13 cellular contexts compared by ENCODE assay signal in the genomic region with DNA sequence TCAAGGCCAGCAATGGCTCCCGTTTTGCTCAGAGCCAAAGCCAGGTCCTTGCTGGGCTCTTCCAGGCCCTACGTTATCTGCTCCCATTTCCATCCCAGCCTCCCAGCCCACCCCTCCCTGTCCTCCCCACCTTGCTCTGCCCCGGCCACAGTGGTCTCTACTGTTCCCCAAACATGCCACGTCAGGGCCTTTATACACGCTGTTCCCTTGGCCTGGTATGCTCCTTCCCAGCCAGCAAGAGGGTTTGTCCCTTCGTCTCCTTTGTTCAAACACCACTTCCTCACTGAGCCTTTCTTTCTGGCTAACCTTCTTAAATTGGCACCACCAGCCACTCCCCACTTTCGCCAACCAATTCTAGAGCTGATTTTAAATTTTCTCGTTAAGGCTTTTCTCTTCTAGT. TPM values are rescaled to one million over a fixed set of nuclear protein-coding genes. Genes with fewer than 3 reads are reported as not detected.
DNase-seq lines count a peak whose midpoint lies in the region; ATAC-seq, FAIRE-seq and TF ChIP-seq lines count a peak whose summit lies in the region.
"Had no signal": no experiment of that assay in that cellular context is flagged by ENCODE, and none has a peak within 500 bp of the region (broad histone marks: within the 10 kb centered on the region; RNA-seq: fewer than 3 reads in every experiment).

No MANE protein-coding gene starts in this region.

- H3K36me3 Mint-ChIP-seq in chondrocyte (ENCODE audit: low read depth) (peaks cover 5% of the 10 kb centered on the region), natural killer cell (no peaks in the 10 kb centered on the region), WTC11 (no peaks in the 10 kb centered on the region)

- no TSS peak for BruUV-seq in HepG2 (replicated peaks; lab: Mats Ljungman, UMichigan)

- H3K79me2 ChIP-seq in HepG2 (ENCODE audit: insufficient read depth, low read length): no peaks in the 10 kb centered on the region

- in situ Hi-C loops in HepG2 (cut with HindIII; ENCODE audit: extremely low pct_ligation_motif_present, low pct_unique_long_range_greater_than_20kb): no loop called here

- POLR2A ChIA-PET in HepG2 (lab: Yijun Ruan, JAX) (no interaction called here), WTC11 (lab: Charles Lee) (no interaction called here)

- TF ChIP-seq EP300 in HepG2 (IDR thresholded peaks at IDR 0.05; ENCODE audit: low read depth in 2 of 2, low read length in 2 of 2) (no peak), HepG2 (CRISPR knock-in tag; IDR thresholded peaks at IDR 0.05; ENCODE audit: borderline replicate concordance) (no peak)

- H3K27me3 Mint-ChIP-seq in chondrocyte (ENCODE audit: low read depth): no peaks in the 10 kb centered on the region
- H3K27me3 Mint-ChIP-seq in natural killer cell (ENCODE audit: low read depth in 2 of 2): no peaks in the 10 kb centered on the region
- peaks cover 11% of the 10 kb centered on the region for H3K27me3 Mint-ChIP-seq in WTC11 (ENCODE audit: low read depth)

- H2AFZ ChIP-seq in HepG2 (ENCODE audit: low read length): no peak overlapping the region

- TF ChIP-seq RAD21 in liver (IDR thresholded peaks at IDR 0.05) (no peak), HepG2 (CRISPR knock-in tag; IDR thresholded peaks at IDR 0.05) (no peak)

- H3K36me3 ChIP-seq in liver (ENCODE audit: control insufficient read depth in 4 of 4, insufficient read depth in 3 of 4, low read depth in 1 of 4, low read length in 3 of 4) (no peaks in the 10 kb centered on the region), HepG2 (replicated peaks in 1 of 2; ENCODE audit: control insufficient read depth in 1 of 2, insufficient read depth in 2 of 2, low read length in 2 of 2) (no peaks in the 10 kb centered on the region), uterus (no peaks in the 10 kb centered on the region)

- H3K4me1 Mint-ChIP-seq in chondrocyte (ENCODE audit: low read depth) (peaks cover 63% of the 10 kb centered on the region), natural killer cell (peaks cover 65 to 73% of the 10 kb centered on the region in 2 donors), WTC11 (peaks cover 40% of the 10 kb centered on the region)

- H3K4me1 ChIP-seq in liver (ENCODE audit: control insufficient read depth in 4 of 4, insufficient read depth in 4 of 4, low read length in 3 of 4): peaks cover 0 to 15% (median 9%) of the 10 kb centered on the region in 4 donors
- H3K4me1 ChIP-seq in HepG2 (ENCODE audit: insufficient read depth, low read length): peaks cover 9% of the 10 kb centered on the region
- peaks cover 0 to 12% of the 10 kb centered on the region in 2 donors for H3K4me1 ChIP-seq in uterus

- H3K4me3 ChIP-seq in liver (ENCODE audit: low read depth in 1 of 3, low read length in 3 of 3) (no peak overlapping the region), HepG2 (replicated peaks in 1 of 3; ENCODE audit: insufficient read depth in 1 of 3, low read depth in 2 of 3, low read length in 3 of 3) (no peak overlapping the region), uterus (no peak overlapping the region)

- H3K27me3 ChIP-seq in liver (ENCODE audit: control insufficient read depth in 4 of 4, insufficient read depth in 4 of 4, low read length in 3 of 4): no peaks in the 10 kb centered on the region
- H3K27me3 ChIP-seq in HepG2 (ENCODE audit: control insufficient read depth in 1 of 2, insufficient read depth in 2 of 2, low read length in 2 of 2): peaks cover 2 to 41% of the 10 kb centered on the region in 2 experiments; a peak in 3 of 5 replicates
- H3K27me3 ChIP-seq in uterus: no peaks in the 10 kb centered on the region

- DNase-seq in HepG2 (ENCODE audit: low spot score) (no peak), chondrocyte (ENCODE audit: low spot score) (no peak), natural killer cell (no peak), uterus (no peak), WTC11 (ENCODE audit: low spot score) (no peak), SW480 (ENCODE audit: low spot score) (no peak)
- DNase-seq: activated CD4-positive, alpha-beta T cell treated with anti-CD3 and anti-CD28 coated beads, Interleukin-2, amount 50 U/mL, for 1 hour; C1 segment of cervical spinal cord; GOT3; left colon had no signal

- H3K9ac ChIP-seq in liver (ENCODE audit: low read depth in 1 of 2, low read length in 2 of 2): no peak overlapping the region
- H3K9ac ChIP-seq in HepG2 (ENCODE audit: insufficient read depth, low read depth, low read length): no peak overlapping the region
- H3K9ac ChIP-seq: KMS-11 had no signal

- H3K27ac ChIP-seq in liver (ENCODE audit: low read depth in 1 of 2, low read length in 2 of 2) (peak overlapping the region; percentile 27 to 59), HepG2 (ENCODE audit: extremely low read length, insufficient read depth, low read length) (no peak overlapping the region), uterus (peak overlapping the region; percentile 63 to 68)
- H3K27ac ChIP-seq: KMS-11 had no signal

- peak overlapping the region; percentile 33 for H3K4me3 Mint-ChIP-seq in chondrocyte (ENCODE audit: unreplicated experiment)
- H3K4me3 Mint-ChIP-seq in natural killer cell: peak overlapping the region; percentile 47
- H3K4me3 Mint-ChIP-seq in WTC11: no peak overlapping the region

- 82% methylated on average over 8 of the region's 8 CpGs for WGBS in liver
- 35% methylated on average over 8 of the region's 8 CpGs for WGBS in HepG2 (ENCODE audit: low lambda C conversion rate)

- no peaks in the 10 kb centered on the region for H3K9me3 ChIP-seq in liver (ENCODE audit: control insufficient read depth in 4 of 4, low read length in 3 of 4)
- no peaks in the 10 kb centered on the region for H3K9me3 ChIP-seq in HepG2 (ENCODE audit: low read length)
- no peaks in the 10 kb centered on the region for H3K9me3 ChIP-seq in uterus

- intact Hi-C loops in HepG2 (cut with micrococcal nuclease; ENCODE audit: unreplicated experiment): no loop called here
- intact Hi-C loops in natural killer cell (cut with micrococcal nuclease): no loop called here
- intact Hi-C loops in uterus (cut with DNase I; ENCODE audit: low total_unique reads): no loop called here

- no peak for TF ChIP-seq CTCF in liver (IDR thresholded peaks at IDR 0.05; ENCODE audit: low read depth, low read length, missing input control)
- TF ChIP-seq CTCF in HepG2 (CRISPR knock-in tag; IDR thresholded peaks at IDR 0.05): no peak
- TF ChIP-seq CTCF in chondrocyte (IDR thresholded peaks at IDR 0.05): no peak
- no peak for TF ChIP-seq CTCF in natural killer cell (IDR thresholded peaks at IDR 0.05)
- TF ChIP-seq CTCF in uterus (IDR thresholded peaks at IDR 0.05): no peak
- no peak for TF ChIP-seq CTCF in WTC11 (IDR thresholded peaks at IDR 0.05)

- TF ChIP-seq POLR2A in HepG2 (IDR thresholded peaks at IDR 0.05; ENCODE audit: insufficient read depth in 1 of 2, low read depth in 2 of 2, low read length in 2 of 2): no peak
- TF ChIP-seq POLR2A in uterus (IDR thresholded peaks at IDR 0.05): no peak

- no peak for FAIRE-seq in HepG2 (lab: Jason Lieb, UNC)

- H3K27ac Mint-ChIP-seq in chondrocyte (ENCODE audit: unreplicated experiment) (peak overlapping the region; percentile 98), natural killer cell (peak overlapping the region; percentile 95 to 99), WTC11 (no peak overlapping the region)

- CTCF ChIA-PET in HepG2 (lab: Yijun Ruan, JAX; ENCODE audit: low intra/inter-chr PET ratio, low total read pairs): no interaction called here
- CTCF ChIA-PET in WTC11 (lab: Charles Lee): interaction anchor here (1.8 to 3.3 kb wide), 3 partner anchors 13 to 34 kb away, joined by 7 to 38 read pairs (median 28); partner anchors contain the start of genes CDK9 and TOR2A

- ATAC-seq in HepG2 (no peak), natural killer cell (no peak), WTC11 (no peak), GM19397 (IDR thresholded peaks at IDR 0.05; ENCODE audit: unreplicated experiment) (no peak)
- ATAC-seq: left colon had no signal

- H3K4me2 ChIP-seq in HepG2 (ENCODE audit: low read depth, low read length): no peak overlapping the region
- H3K4me2 ChIP-seq: KMS-11 had no signal

- H3K9me3 Mint-ChIP-seq in chondrocyte (ENCODE audit: low read depth) (no peaks in the 10 kb centered on the region), natural killer cell (no peaks in the 10 kb centered on the region), WTC11 (no peaks in the 10 kb centered on the region)

- no peaks in the 10 kb centered on the region for H4K20me1 ChIP-seq in HepG2 (ENCODE audit: insufficient read depth, low read length)

RNA-seq across cellular contexts. Expression of gene SH2D3C, which starts 9.8 kb away (rescaled TPM):
- total RNA-seq in liver (1 to 10 TPM; 4.8 to 5.1 TPM), HepG2 (2016; rRNA removed; fragmentation: Illumina TruSeq; extraction: Trizol) (not detected in 2 replicates), chondrocyte (2.5 to 9.9 TPM (median 9.4 TPM) in 3 replicates), natural killer cell (10 to 100 TPM; 42.8 to 86.8 (median 56.6) TPM), uterus (10 to 100 TPM in 3 of 4 donors, 1 to 10 TPM in 1; 3.6 to 38.1 (median 19.8) TPM), WTC11 (2021) (3.3 to 5.4 TPM (median 3.4 TPM) in 3 replicates)
- polyA plus RNA-seq in liver (1 to 10 TPM; 2.2 to 3.1 TPM), HepG2 (2011; rRNA removed) (not detected in 2 replicates)
- not detected in 2 replicates for total RNA-seq in HepG2 (2016; cell fraction: cytosol; rRNA removed; fragmentation: Illumina TruSeq; extraction: Trizol; ENCODE audit: low read depth)
- total RNA-seq in HepG2 (2016; cell fraction: insoluble cytoplasmic fraction; rRNA removed; fragmentation: Illumina TruSeq; extraction: Trizol): not detected in 2 replicates
- not detected in 2 replicates for total RNA-seq in HepG2 (2016; cell fraction: membrane; rRNA removed; fragmentation: Illumina TruSeq; extraction: Trizol)
- not detected in 2 replicates for total RNA-seq in HepG2 (2016; cell fraction: nucleus; rRNA removed; fragmentation: Illumina TruSeq; extraction: Trizol)
- 0.03 TPM in 1 of 2 replicates, not detected in the other for polyA plus RNA-seq in HepG2 (2011; cell fraction: cytosol; rRNA removed)
- polyA plus RNA-seq in HepG2 (2011; cell fraction: nucleus; rRNA removed): not detected in 2 replicates
- 0.19 TPM in 1 of 2 replicates, not detected in the other for polyA plus RNA-seq in HepG2 (2012)
- not detected in 2 replicates for polyA plus RNA-seq in HepG2 (2016; cell fraction: cytosol; fragmentation: Illumina TruSeq; extraction: Trizol; ENCODE audit: low read depth)
- polyA plus RNA-seq in HepG2 (2016; cell fraction: insoluble cytoplasmic fraction; fragmentation: Illumina TruSeq; extraction: Trizol; ENCODE audit: low read depth): not detected in 2 replicates
- polyA plus RNA-seq in HepG2 (2016; cell fraction: membrane; fragmentation: Illumina TruSeq; extraction: Trizol; ENCODE audit: low read depth): not detected in 2 replicates
- polyA plus RNA-seq in HepG2 (2016; cell fraction: nucleus; fragmentation: Illumina TruSeq; extraction: Trizol; ENCODE audit: insufficient read depth, low read depth): not detected in 2 replicates
- 0.20 and 0.84 TPM in 2 replicates for polyA minus RNA-seq in HepG2 (2011; rRNA and poly(A)+ RNA removed; ENCODE audit: low replicate concordance)
- polyA minus RNA-seq in HepG2 (2011; cell fraction: cytosol; rRNA and poly(A)+ RNA removed): not detected in 2 replicates
- not detected in 2 replicates for polyA minus RNA-seq in HepG2 (2011; cell fraction: nucleus; rRNA and poly(A)+ RNA removed)

RNA-seq across cellular contexts. Expression of gene CDK9, which starts 17.2 kb away (rescaled TPM):
- total RNA-seq in liver: 10 to 100 TPM; 31.8 to 41.2 TPM
- 10 to 100 TPM; 32.4 to 41.4 TPM for polyA plus RNA-seq in liver
- total RNA-seq in HepG2 (2016; rRNA removed; fragmentation: Illumina TruSeq; extraction: Trizol): 16.8 TPM in 2 replicates
- 5.3 and 6.3 TPM in 2 replicates for total RNA-seq in HepG2 (2016; cell fraction: cytosol; rRNA removed; fragmentation: Illumina TruSeq; extraction: Trizol; ENCODE audit: low read depth)
- total RNA-seq in HepG2 (2016; cell fraction: insoluble cytoplasmic fraction; rRNA removed; fragmentation: Illumina TruSeq; extraction: Trizol): 14.3 and 15.5 TPM in 2 replicates
- 13.1 and 13.7 TPM in 2 replicates for total RNA-seq in HepG2 (2016; cell fraction: membrane; rRNA removed; fragmentation: Illumina TruSeq; extraction: Trizol)
- total RNA-seq in HepG2 (2016; cell fraction: nucleus; rRNA removed; fragmentation: Illumina TruSeq; extraction: Trizol): 13.7 and 14.2 TPM in 2 replicates
- 21.5 and 26.1 TPM in 2 replicates for polyA plus RNA-seq in HepG2 (2011; rRNA removed)
- polyA plus RNA-seq in HepG2 (2011; cell fraction: cytosol; rRNA removed): 16.1 and 24.8 TPM in 2 replicates
- polyA plus RNA-seq in HepG2 (2011; cell fraction: nucleus; rRNA removed): 85.3 and 97.2 TPM in 2 replicates
- polyA plus RNA-seq in HepG2 (2012): 18.5 and 23.5 TPM in 2 replicates
- polyA plus RNA-seq in HepG2 (2016; cell fraction: cytosol; fragmentation: Illumina TruSeq; extraction: Trizol; ENCODE audit: low read depth): 7.2 and 7.8 TPM in 2 replicates
- polyA plus RNA-seq in HepG2 (2016; cell fraction: insoluble cytoplasmic fraction; fragmentation: Illumina TruSeq; extraction: Trizol; ENCODE audit: low read depth): 21.4 and 33.5 TPM in 2 replicates
- polyA plus RNA-seq in HepG2 (2016; cell fraction: membrane; fragmentation: Illumina TruSeq; extraction: Trizol; ENCODE audit: low read depth): 10.9 and 12.8 TPM in 2 replicates
- 35.3 and 35.6 TPM in 2 replicates for polyA plus RNA-seq in HepG2 (2016; cell fraction: nucleus; fragmentation: Illumina TruSeq; extraction: Trizol; ENCODE audit: insufficient read depth, low read depth)
- polyA minus RNA-seq in HepG2 (2011; rRNA and poly(A)+ RNA removed; ENCODE audit: low replicate concordance): 47.9 and 105 TPM in 2 replicates
- 13.9 and 18.8 TPM in 2 replicates for polyA minus RNA-seq in HepG2 (2011; cell fraction: cytosol; rRNA and poly(A)+ RNA removed)
- 27.6 and 29.4 TPM in 2 replicates for polyA minus RNA-seq in HepG2 (2011; cell fraction: nucleus; rRNA and poly(A)+ RNA removed)
- total RNA-seq in chondrocyte: 54.9 to 67.6 TPM (median 60.3 TPM) in 3 replicates
- total RNA-seq in natural killer cell: 100 to 1,000 TPM; 181 to 207 (median 188) TPM
- 100 to 1,000 TPM in 1 of 4 donors, 10 to 100 TPM in 3; 30.0 to 175 (median 77.4) TPM for total RNA-seq in uterus
- 106 to 111 TPM (median 107 TPM) in 3 replicates for total RNA-seq in WTC11 (2021)

RNA-seq across cellular contexts. Expression of gene TOR2A, which starts 33.6 kb away (rescaled TPM):
- 10 to 100 TPM in 1 of 2 donors, 1 to 10 TPM in 1; 5.1 to 10.8 TPM for total RNA-seq in liver
- 10 to 100 TPM; 12.9 to 14.6 TPM for polyA plus RNA-seq in liver
- 5.5 and 7.2 TPM in 2 replicates for total RNA-seq in HepG2 (2016; rRNA removed; fragmentation: Illumina TruSeq; extraction: Trizol)
- 5.2 and 7.3 TPM in 2 replicates for total RNA-seq in HepG2 (2016; cell fraction: cytosol; rRNA removed; fragmentation: Illumina TruSeq; extraction: Trizol; ENCODE audit: low read depth)
- total RNA-seq in HepG2 (2016; cell fraction: insoluble cytoplasmic fraction; rRNA removed; fragmentation: Illumina TruSeq; extraction: Trizol): 4.5 and 7.9 TPM in 2 replicates
- total RNA-seq in HepG2 (2016; cell fraction: membrane; rRNA removed; fragmentation: Illumina TruSeq; extraction: Trizol): 7.9 and 11.8 TPM in 2 replicates
- 6.0 and 8.4 TPM in 2 replicates for total RNA-seq in HepG2 (2016; cell fraction: nucleus; rRNA removed; fragmentation: Illumina TruSeq; extraction: Trizol)
- polyA plus RNA-seq in HepG2 (2011; rRNA removed): 3.5 and 4.9 TPM in 2 replicates
- polyA plus RNA-seq in HepG2 (2011; cell fraction: cytosol; rRNA removed): 3.9 and 7.0 TPM in 2 replicates
- 10.9 and 13.2 TPM in 2 replicates for polyA plus RNA-seq in HepG2 (2011; cell fraction: nucleus; rRNA removed)
- polyA plus RNA-seq in HepG2 (2012): 3.9 and 5.6 TPM in 2 replicates
- 7.5 and 14.0 TPM in 2 replicates for polyA plus RNA-seq in HepG2 (2016; cell fraction: cytosol; fragmentation: Illumina TruSeq; extraction: Trizol; ENCODE audit: low read depth)
- polyA plus RNA-seq in HepG2 (2016; cell fraction: insoluble cytoplasmic fraction; fragmentation: Illumina TruSeq; extraction: Trizol; ENCODE audit: low read depth): 8.1 and 8.2 TPM in 2 replicates
- 13.5 and 15.3 TPM in 2 replicates for polyA plus RNA-seq in HepG2 (2016; cell fraction: membrane; fragmentation: Illumina TruSeq; extraction: Trizol; ENCODE audit: low read depth)
- polyA plus RNA-seq in HepG2 (2016; cell fraction: nucleus; fragmentation: Illumina TruSeq; extraction: Trizol; ENCODE audit: insufficient read depth, low read depth): 15.9 and 17.9 TPM in 2 replicates
- polyA minus RNA-seq in HepG2 (2011; rRNA and poly(A)+ RNA removed; ENCODE audit: low replicate concordance): 5.5 and 15.6 TPM in 2 replicates
- polyA minus RNA-seq in HepG2 (2011; cell fraction: cytosol; rRNA and poly(A)+ RNA removed): 3.2 and 3.6 TPM in 2 replicates
- polyA minus RNA-seq in HepG2 (2011; cell fraction: nucleus; rRNA and poly(A)+ RNA removed): 2.4 and 3.0 TPM in 2 replicates
- total RNA-seq in chondrocyte: 6.1 to 8.1 TPM (median 6.4 TPM) in 3 replicates
- total RNA-seq in natural killer cell: 10 to 100 TPM; 20.9 to 27.8 (median 23.7) TPM
- total RNA-seq in uterus: 10 to 100 TPM in 2 of 4 donors, 1 to 10 TPM in 2; 2.0 to 73.8 (median 7.0) TPM
- 14.4 to 19.4 TPM (median 16.6 TPM) in 3 replicates for total RNA-seq in WTC11 (2021)

RNA-seq across cellular contexts. Expression of gene FPGS, which starts 34.0 kb away (rescaled TPM):
- total RNA-seq in liver (10 to 100 TPM; 20.4 to 48.1 TPM), HepG2 (2016; rRNA removed; fragmentation: Illumina TruSeq; extraction: Trizol) (20.3 and 35.6 TPM in 2 replicates), chondrocyte (50.8 to 52.8 TPM (median 50.8 TPM) in 3 replicates), natural killer cell (100 to 1,000 TPM in 2 of 3 donors, 10 to 100 TPM in 1; 99.1 to 108 (median 107) TPM), uterus (100 to 1,000 TPM in 1 of 4 donors, 10 to 100 TPM in 3; 11.5 to 128 (median 46.6) TPM), WTC11 (2021) (67.7 to 81.7 TPM (median 69.3 TPM) in 3 replicates)
- polyA plus RNA-seq in liver (10 to 100 TPM; 37.3 to 61.1 TPM), HepG2 (2011; rRNA removed) (36.8 and 41.3 TPM in 2 replicates)
- total RNA-seq in HepG2 (2016; cell fraction: cytosol; rRNA removed; fragmentation: Illumina TruSeq; extraction: Trizol; ENCODE audit: low read depth): 7.4 and 10.3 TPM in 2 replicates
- 18.5 and 37.2 TPM in 2 replicates for total RNA-seq in HepG2 (2016; cell fraction: insoluble cytoplasmic fraction; rRNA removed; fragmentation: Illumina TruSeq; extraction: Trizol)
- total RNA-seq in HepG2 (2016; cell fraction: membrane; rRNA removed; fragmentation: Illumina TruSeq; extraction: Trizol): 18.1 and 18.9 TPM in 2 replicates
- total RNA-seq in HepG2 (2016; cell fraction: nucleus; rRNA removed; fragmentation: Illumina TruSeq; extraction: Trizol): 26.8 and 31.7 TPM in 2 replicates
- 20.2 and 34.2 TPM in 2 replicates for polyA plus RNA-seq in HepG2 (2011; cell fraction: cytosol; rRNA removed)
- polyA plus RNA-seq in HepG2 (2011; cell fraction: nucleus; rRNA removed): 102 and 128 TPM in 2 replicates
- 16.9 and 23.2 TPM in 2 replicates for polyA plus RNA-seq in HepG2 (2012)
- 8.3 and 9.4 TPM in 2 replicates for polyA plus RNA-seq in HepG2 (2016; cell fraction: cytosol; fragmentation: Illumina TruSeq; extraction: Trizol; ENCODE audit: low read depth)
- 21.4 and 32.6 TPM in 2 replicates for polyA plus RNA-seq in HepG2 (2016; cell fraction: insoluble cytoplasmic fraction; fragmentation: Illumina TruSeq; extraction: Trizol; ENCODE audit: low read depth)
- 12.8 and 13.0 TPM in 2 replicates for polyA plus RNA-seq in HepG2 (2016; cell fraction: membrane; fragmentation: Illumina TruSeq; extraction: Trizol; ENCODE audit: low read depth)
- polyA plus RNA-seq in HepG2 (2016; cell fraction: nucleus; fragmentation: Illumina TruSeq; extraction: Trizol; ENCODE audit: insufficient read depth, low read depth): 68.3 and 83.1 TPM in 2 replicates
- polyA minus RNA-seq in HepG2 (2011; rRNA and poly(A)+ RNA removed; ENCODE audit: low replicate concordance): 71.8 and 195 TPM in 2 replicates
- 13.5 and 19.9 TPM in 2 replicates for polyA minus RNA-seq in HepG2 (2011; cell fraction: cytosol; rRNA and poly(A)+ RNA removed)
- 25.4 and 26.6 TPM in 2 replicates for polyA minus RNA-seq in HepG2 (2011; cell fraction: nucleus; rRNA and poly(A)+ RNA removed)

RNA-seq across cellular contexts. Expression of gene TTC16, which starts 52.8 kb away (rescaled TPM):
- total RNA-seq in liver (under 1 TPM in 1 of 2 donors, not detected in 1; 0.08 TPM), HepG2 (2016; rRNA removed; fragmentation: Illumina TruSeq; extraction: Trizol) (not detected in 2 replicates), chondrocyte (not detected in 3 replicates), natural killer cell (10 to 100 TPM; 15.5 to 23.0 (median 21.5) TPM), uterus (10 to 100 TPM in 1 of 4 donors, under 1 TPM in 2, not detected in 1; 0.48 to 12.6 (median 0.67) TPM), WTC11 (2021) (not detected in 3 replicates)
- polyA plus RNA-seq in liver (under 1 TPM in 1 of 2 donors, not detected in 1; 0.02 TPM), HepG2 (2011; rRNA removed) (not detected in 2 replicates)
- not detected in 2 replicates for total RNA-seq in HepG2 (2016; cell fraction: cytosol; rRNA removed; fragmentation: Illumina TruSeq; extraction: Trizol; ENCODE audit: low read depth)
- total RNA-seq in HepG2 (2016; cell fraction: insoluble cytoplasmic fraction; rRNA removed; fragmentation: Illumina TruSeq; extraction: Trizol): not detected in 2 replicates
- total RNA-seq in HepG2 (2016; cell fraction: membrane; rRNA removed; fragmentation: Illumina TruSeq; extraction: Trizol): not detected in 2 replicates
- not detected in 2 replicates for total RNA-seq in HepG2 (2016; cell fraction: nucleus; rRNA removed; fragmentation: Illumina TruSeq; extraction: Trizol)
- polyA plus RNA-seq in HepG2 (2011; cell fraction: cytosol; rRNA removed): 0.03 TPM in 1 of 2 replicates, not detected in the other
- polyA plus RNA-seq in HepG2 (2011; cell fraction: nucleus; rRNA removed): 0.08 TPM in 1 of 2 replicates, not detected in the other
- not detected in 2 replicates for polyA plus RNA-seq in HepG2 (2012)
- not detected in 2 replicates for polyA plus RNA-seq in HepG2 (2016; cell fraction: cytosol; fragmentation: Illumina TruSeq; extraction: Trizol; ENCODE audit: low read depth)
- not detected in 2 replicates for polyA plus RNA-seq in HepG2 (2016; cell fraction: insoluble cytoplasmic fraction; fragmentation: Illumina TruSeq; extraction: Trizol; ENCODE audit: low read depth)
- 0.09 TPM in 1 of 2 replicates, not detected in the other for polyA plus RNA-seq in HepG2 (2016; cell fraction: membrane; fragmentation: Illumina TruSeq; extraction: Trizol; ENCODE audit: low read depth)
- not detected in 2 replicates for polyA plus RNA-seq in HepG2 (2016; cell fraction: nucleus; fragmentation: Illumina TruSeq; extraction: Trizol; ENCODE audit: insufficient read depth, low read depth)
- polyA minus RNA-seq in HepG2 (2011; rRNA and poly(A)+ RNA removed; ENCODE audit: low replicate concordance): 0.72 TPM in 1 of 2 replicates, not detected in the other
- polyA minus RNA-seq in HepG2 (2011; cell fraction: cytosol; rRNA and poly(A)+ RNA removed): not detected in 2 replicates
- polyA minus RNA-seq in HepG2 (2011; cell fraction: nucleus; rRNA and poly(A)+ RNA removed): not detected in 2 replicates
